ENCODE assay signal across 22 cellular contexts in genomic region chr14:77622562-77622961, GRCh38. TPM values are rescaled to one million over a fixed set of nuclear protein-coding genes. Genes with fewer than 3 reads are reported as not detected.
DNase-seq lines count a peak whose midpoint lies in the region; ATAC-seq, FAIRE-seq and TF ChIP-seq lines count a peak whose summit lies in the region.
"Had no signal": no experiment of that assay in that cellular context is flagged by ENCODE, and none has a peak within 500 bp of the region (broad histone marks: within the 10 kb centered on the region; RNA-seq: fewer than 3 reads in every experiment).

No MANE protein-coding gene starts in this region.

- ATAC-seq in left cardiac atrium: no peak
- ATAC-seq: CD8-positive, alpha-beta T cell; Panc1; right cardiac atrium had no signal

- H3K27me3 ChIP-seq in Peyer's patch (no peaks in the 10 kb centered on the region), stomach (no peaks in the 10 kb centered on the region)
- H3K27me3 ChIP-seq: MG63 had no signal

- H3K4me3 ChIP-seq in Peyer's patch (no peak overlapping the region), stomach (no peak overlapping the region)
- H3K4me3 ChIP-seq: MG63 had no signal

- TF ChIP-seq EP300 in stomach (IDR thresholded peaks at IDR 0.05): no peak

- H3K4me1 ChIP-seq in Peyer's patch (peaks cover 0 to 4% (median 0%) of the 10 kb centered on the region in 4 donors), stomach (peaks cover 3 to 9% (median 5%) of the 10 kb centered on the region in 4 donors)

- WGBS in stomach, 5 donors: 10 to 32% (median 25%) methylated on average over 1 of the region's 1 CpG

- TF ChIP-seq POLR2A in Peyer's patch (IDR thresholded peaks at IDR 0.05) (no peak), stomach (IDR thresholded peaks at IDR 0.05) (no peak)

- no peak for FAIRE-seq in GM19239 (lab: Jason Lieb, UNC)
- FAIRE-seq: astrocyte had no signal

- H3K9me3 ChIP-seq in Peyer's patch (no peaks in the 10 kb centered on the region), stomach (no peaks in the 10 kb centered on the region)
- H3K9me3 ChIP-seq: MG63 had no signal

- TF ChIP-seq CTCF in Peyer's patch (IDR thresholded peaks at IDR 0.05): no peak
- TF ChIP-seq CTCF in stomach (IDR thresholded peaks at IDR 0.05): no peak

- intact Hi-C loops in stomach (cut with DNase I; ENCODE audit: low total_unique reads): no loop called here
- intact Hi-C loops in left cardiac atrium (cut with DNase I): no loop called here

- DNase-seq in NCI-H2029 (lab: John Stamatoyannopoulos, UW) (peak; percentile 27), NCI-H2029 treated with DMSO at 0.1 percent for 48 hours (lab: John Stamatoyannopoulos, UW) (no peak), Peyer's patch (peak in 2 of 3 donors; percentile 75 to 89), kidney tubule cell (ENCODE audit: low spot score) (peak; percentile 52), stomach (peak; percentile 87), GM19239 (ENCODE audit: insufficient read length, low spot score) (no peak), left cardiac atrium (no peak), MV-4-11 (lab: John Stamatoyannopoulos, UW) (no peak)
- DNase-seq: 8988T; activated CD4-positive, alpha-beta T cell treated with anti-CD3 and anti-CD28 coated beads, Interleukin-2, amount 10 ng/mL, durations not matched to agents 7 days and 5 days; activated naive CD8-positive, alpha-beta T cell treated with anti-CD3 and anti-CD28 coated beads for 36 hours; CD8-positive, alpha-beta T cell; foreskin fibroblast; MG63; naive B cell; NCI-H1694; NCI-H226; right cardiac atrium; T-helper 2 cell had no signal

- H3K36me3 ChIP-seq in Peyer's patch (no peaks in the 10 kb centered on the region), stomach (no peaks in the 10 kb centered on the region)
- H3K36me3 ChIP-seq: MG63 had no signal

- peak overlapping the region in 2 of 4 donors; percentile 19 to 45 for H3K27ac ChIP-seq in Peyer's patch
- H3K27ac ChIP-seq in stomach: peak overlapping the region in 4 of 5 donors; percentile 52 to 85 (median 64)
- H3K27ac ChIP-seq: VCaP had no signal

RNA-seq across cellular contexts. Expression of gene SPTLC2, which starts 6.1 kb away (rescaled TPM):
- 10 to 100 TPM; 21.6 to 35.5 (median 29.8) TPM for total RNA-seq in Peyer's patch
- 10 to 100 TPM in 4 of 5 donors, 1 to 10 TPM in 1; 9.3 to 97.5 (median 30.3) TPM for total RNA-seq in stomach
- polyA plus RNA-seq in stomach: 1 to 10 TPM; 3.4 to 7.6 (median 4.9) TPM
- 10 to 100 TPM; 16.1 to 18.4 TPM for total RNA-seq in left cardiac atrium

Comparison
In these comparisons a context has a peak if more than half of its experiments do, and no peak if none do; other contexts are left out.
1. DNase-seq: peak in NCI-H2029 (single experiment), Peyer's patch (2 of 3), kidney tubule cell (single experiment) and stomach (single experiment); none in NCI-H2029 treated with DMSO at 0.1 percent for 48 hours (single experiment), GM19239 (single experiment), left cardiac atrium (single experiment) and MV-4-11 (single experiment).